In genomic region chr1:91891969-91892368, GRCh38 we compare ENCODE assay signal across 1 cellular context.
TF ChIP-seq lines count a peak whose summit lies in the region.

No MANE protein-coding gene starts in this region.

TF ChIP-seq in H1, 55 proteins besides CTCF, POLR2A, EP300 and RAD21:
- TF ChIP-seq RBBP5 (IDR thresholded peaks at IDR 0.05; ENCODE audit: borderline replicate concordance, low read depth, low read length) (no peak), SRF (IDR thresholded peaks at IDR 0.05; ENCODE audit: low read depth, low read length) (no peak), SP1 (IDR thresholded peaks at IDR 0.05; ENCODE audit: low read depth, low read length) (no peak), BRCA1 (IDR thresholded peaks at IDR 0.05; ENCODE audit: low read depth, low read length) (no peak), CBX8 (IDR thresholded peaks at IDR 0.05; ENCODE audit: borderline replicate concordance, low read depth, low read length) (no peak)
